9 cellular contexts compared by ENCODE assay signal in the genomic region with DNA sequence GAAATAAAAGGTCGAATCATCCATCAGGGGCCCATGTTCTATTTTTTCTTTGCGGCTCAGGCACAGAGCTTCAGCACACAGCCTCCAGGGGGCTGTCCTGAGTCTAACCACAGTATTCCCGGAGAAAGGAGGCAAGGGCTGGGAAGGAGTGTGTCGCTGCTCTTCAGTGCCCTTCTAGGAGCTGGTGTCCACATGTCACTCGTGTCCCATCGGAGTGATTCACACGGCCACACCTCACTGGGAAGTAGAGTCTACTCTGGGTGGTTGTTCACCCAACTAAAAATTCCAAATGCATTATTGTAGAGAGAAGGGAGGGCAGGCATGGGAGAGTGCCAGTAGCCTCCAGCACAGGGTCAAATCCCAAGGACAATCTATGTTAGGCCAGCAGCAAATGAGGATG.
A peak's percentile ranks its signal among the peaks of the same experiment; 100 is the strongest.
DNase-seq lines count a peak whose midpoint lies in the region; ATAC-seq and TF ChIP-seq lines count a peak whose summit lies in the region.
"Had no signal": no experiment of that assay in that cellular context is flagged by ENCODE, and none has a peak within 500 bp of the region (broad histone marks: within the 10 kb centered on the region; RNA-seq: fewer than 3 reads in every experiment).

No MANE protein-coding gene starts in this region.

- POLR2A ChIA-PET in Caco-2 (lab: Charles Lee): no interaction called here

- H3K27ac Mint-ChIP-seq in Caco-2 (ENCODE audit: unreplicated experiment) (peak overlapping the region; percentile 4), HFFc6 (no peak overlapping the region)

- H3K27me3 Mint-ChIP-seq in Caco-2 (ENCODE audit: insufficient read depth, unreplicated experiment) (no peaks in the 10 kb centered on the region), HFFc6 (ENCODE audit: insufficient read depth) (peaks cover 2% of the 10 kb centered on the region)

- DNase-seq in Caco-2: peak; percentile 49 to 56
- no peak for DNase-seq in HFFc6
- no peak for DNase-seq in ascending aorta (ENCODE audit: low spot score in 2 of 2)
- no peak for DNase-seq in right lobe of liver
- DNase-seq in epidermal melanocyte (ENCODE audit: insufficient read length, low spot score): no peak
- DNase-seq in T-helper 9 cell: no peak
- DNase-seq in NCI-H128 (lab: John Stamatoyannopoulos, UW; ENCODE audit: unreplicated experiment): no peak
- DNase-seq: NCI-H1436 treated with DMSO at 0.1 percent for 48 hours had no signal

- H3K4me1 Mint-ChIP-seq in Caco-2 (ENCODE audit: low read depth, unreplicated experiment) (no peaks in the 10 kb centered on the region), HFFc6 (ENCODE audit: low read depth) (peaks cover 67% of the 10 kb centered on the region)

- CTCF ChIA-PET in Caco-2 (lab: Charles Lee): interaction anchor here (0.7 to 1.9 kb wide), 4 partner anchors 69 to 1454 kb away, joined by 3 to 9 read pairs (median 7); no protein-coding TSS in a partner anchor

- ATAC-seq in right lobe of liver: peak; percentile 29 to 51 (median 36)
- ATAC-seq in HG03025 (IDR thresholded peaks at IDR 0.05; ENCODE audit: low FRiP score, unreplicated experiment): no peak

- H3K4me1 ChIP-seq in Caco-2: peaks cover 4% of the 10 kb centered on the region; the same call in 1 of the 2 replicates
- peaks cover 0 to 7% of the 10 kb centered on the region in 2 donors for H3K4me1 ChIP-seq in ascending aorta
- peaks cover 0 to 10% (median 3%) of the 10 kb centered on the region in 4 donors for H3K4me1 ChIP-seq in right lobe of liver

- no peak for TF ChIP-seq POLR2A in right lobe of liver (IDR thresholded peaks at IDR 0.05)

- H3K9me3 ChIP-seq in Caco-2 (no peaks in the 10 kb centered on the region), ascending aorta (no peaks in the 10 kb centered on the region), right lobe of liver (no peaks in the 10 kb centered on the region)

- H3K27ac ChIP-seq in ascending aorta (no peak overlapping the region), right lobe of liver (no peak overlapping the region)

- peaks cover 9% of the 10 kb centered on the region for H3K9me3 Mint-ChIP-seq in Caco-2 (ENCODE audit: unreplicated experiment)
- H3K9me3 Mint-ChIP-seq in HFFc6: no peaks in the 10 kb centered on the region

- 30% methylated on average over 7 of the region's 7 CpGs for WGBS in right lobe of liver (ENCODE audit: insufficient coverage, low coverage, low lambda C conversion rate, missing lambda C conversion rate)

- no peaks in the 10 kb centered on the region for H3K36me3 Mint-ChIP-seq in Caco-2 (ENCODE audit: insufficient read depth, unreplicated experiment)
- no peaks in the 10 kb centered on the region for H3K36me3 Mint-ChIP-seq in HFFc6 (ENCODE audit: low read depth)

- H3K36me3 ChIP-seq in Caco-2 (ENCODE audit: control insufficient read depth, insufficient read depth, low read length) (no peaks in the 10 kb centered on the region), ascending aorta (no peaks in the 10 kb centered on the region), right lobe of liver (no peaks in the 10 kb centered on the region)

- H3K4me3 ChIP-seq in Caco-2 (ENCODE audit: low read depth, low read length): no peak overlapping the region
- H3K4me3 ChIP-seq in ascending aorta: no peak overlapping the region
- H3K4me3 ChIP-seq in right lobe of liver: no peak overlapping the region

- H3K27me3 ChIP-seq in Caco-2 (replicated peaks; ENCODE audit: control insufficient read depth, insufficient read depth, low read length) (no peaks in the 10 kb centered on the region), ascending aorta (no peaks in the 10 kb centered on the region), right lobe of liver (no peaks in the 10 kb centered on the region)

- TF ChIP-seq CTCF in Caco-2 (IDR thresholded peaks at IDR 0.05; ENCODE audit: insufficient read depth in 1 of 2, low read depth in 1 of 2, low read length in 1 of 2, severe bottlenecking in 1 of 2, unreplicated experiment in 1 of 2) (peak; percentile 48 to 53), HFFc6 (IDR thresholded peaks at IDR 0.05) (peak; percentile 72), ascending aorta (IDR thresholded peaks at IDR 0.05) (peak in 2 of 3 experiments; percentile 21 to 29), right lobe of liver (IDR thresholded peaks at IDR 0.05) (peak; percentile 26 to 61 (median 58))

- intact Hi-C loops in Caco-2 (cut with micrococcal nuclease; ENCODE audit: unreplicated experiment) (no loop called here), ascending aorta (cut with DNase I) (loop anchor here (10.0 kb wide), 2 partner anchors 186 to 316 kb away; no protein-coding TSS in a partner anchor), right lobe of liver (cut with DNase I) (loop anchor here (5.0 kb wide), 2 partner anchors 463 to 473 kb away; no protein-coding TSS in a partner anchor)

- H3K4me3 Mint-ChIP-seq in Caco-2 (ENCODE audit: unreplicated experiment): no peak overlapping the region
- H3K4me3 Mint-ChIP-seq in HFFc6: no peak overlapping the region

- no TSS peak for BruUV-seq in Caco-2 (replicated peaks; lab: Mats Ljungman, UMichigan)

Comparison
In these comparisons a context has a peak if more than half of its experiments do, and no peak if none do; other contexts are left out.
1. DNase-seq: peak in Caco-2 (2 of 2); none in HFFc6 (single experiment), ascending aorta (0 of 2), right lobe of liver (0 of 3), epidermal melanocyte (single experiment), T-helper 9 cell (single experiment) and NCI-H128 (single experiment).
2. Peak in every context shown above with its lines, with median percentiles within 50 percentile points of each other: CTCF ChIP-seq.